Comparison of ENCODE assay signal across 1 cellular context in the genomic region with DNA sequence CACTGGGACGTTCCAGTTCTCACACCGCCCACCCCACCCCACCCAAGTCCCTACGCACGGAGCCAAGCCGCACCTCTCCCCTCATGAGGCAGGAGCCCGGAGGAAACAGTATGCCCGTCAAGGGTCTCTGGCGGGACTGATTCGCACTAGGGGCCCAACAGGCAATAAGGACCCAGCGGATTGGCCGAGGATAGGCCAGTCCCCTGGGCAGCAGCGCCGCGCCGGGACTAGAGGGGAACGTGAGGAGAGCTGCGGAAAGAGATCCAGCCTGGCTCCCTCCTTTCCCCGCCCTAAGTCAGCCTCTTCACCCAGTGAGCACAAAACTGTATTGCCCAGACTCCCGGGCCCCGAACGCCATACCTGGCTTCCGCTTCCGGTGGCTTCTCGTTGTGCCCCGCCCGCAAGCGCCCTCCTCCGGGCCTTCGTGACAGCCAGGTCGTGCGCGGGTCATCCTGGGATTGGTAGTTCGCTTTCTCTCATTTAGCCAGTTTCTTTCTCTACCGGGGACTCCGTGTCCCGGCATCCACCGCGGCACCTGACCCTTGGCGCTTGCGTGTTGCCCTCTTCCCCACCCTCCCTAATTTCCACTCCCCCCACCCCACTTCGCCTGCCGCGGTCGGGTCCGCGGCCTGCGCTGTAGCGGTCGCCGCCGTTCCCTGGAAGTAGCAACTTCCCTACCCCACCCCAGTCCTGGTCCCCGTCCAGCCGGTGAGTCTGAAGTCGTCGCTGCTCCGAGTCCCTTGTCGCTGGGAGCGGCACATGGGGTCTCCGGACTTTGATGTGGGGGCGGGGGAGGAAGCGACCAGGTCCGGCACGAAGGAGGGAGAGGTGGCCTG.
TF ChIP-seq lines count a peak whose summit lies in the region.

Gene CSNK2B, plus strand, starts transcription at position 580 of the 836 bp plus-strand sequence. CDS start 752 bp downstream, outside the sequence.

TF ChIP-seq in HepG2, 621 proteins besides CTCF, POLR2A, EP300 and RAD21 (continued from another document and continues in another):
- TF ChIP-seq ZNF142 (CRISPR knock-in tag; IDR thresholded peaks at IDR 0.05) (peak; percentile 41; the same call in 1 of the 2 replicates), MIER3 (CRISPR knock-in tag; IDR thresholded peaks at IDR 0.05; ENCODE audit: borderline replicate concordance) (peak; percentile 73; the same call in 1 of the 2 replicates), NFE2 (CRISPR knock-in tag; IDR thresholded peaks at IDR 0.05) (no peak), ATAD3A (CRISPR knock-in tag; IDR thresholded peaks at IDR 0.05) (0 out of 2 replicates have a peak, but pooled peaks have one; percentile 38), EED (CRISPR knock-in tag; IDR thresholded peaks at IDR 0.05) (no peak; the same call in 1 of the 2 replicates), ZBTB20 (CRISPR knock-in tag; IDR thresholded peaks at IDR 0.05; ENCODE audit: borderline replicate concordance, low read depth) (peak; percentile 45), PHF20 (CRISPR knock-in tag; IDR thresholded peaks at IDR 0.05) (peak; percentile 82), YEATS4 (CRISPR knock-in tag; IDR thresholded peaks at IDR 0.05; ENCODE audit: borderline replicate concordance) (peak; percentile 88), HNF1B (CRISPR knock-in tag; IDR thresholded peaks at IDR 0.05) (peak; percentile 76), ZFP91 (CRISPR knock-in tag; IDR thresholded peaks at IDR 0.05; ENCODE audit: borderline replicate concordance) (no peak; the same call in 1 of the 2 replicates), NR2C2 (CRISPR knock-in tag; IDR thresholded peaks at IDR 0.05; ENCODE audit: borderline replicate concordance) (peak; percentile 99), BRF2 (CRISPR knock-in tag; IDR thresholded peaks at IDR 0.05) (peak; percentile 73; the same call in 1 of the 2 replicates), JUN (CRISPR knock-in tag; IDR thresholded peaks at IDR 0.05) (no peak), ATF1 (CRISPR knock-in tag; IDR thresholded peaks at IDR 0.05) (peak; percentile 79; the same call in 1 of the 2 replicates), ZNF501 (CRISPR knock-in tag; IDR thresholded peaks at IDR 0.05) (no peak; the same call in 1 of the 2 replicates), MED1 (CRISPR knock-in tag; IDR thresholded peaks at IDR 0.05) (peak; percentile 73), NFKBIZ (CRISPR knock-in tag; IDR thresholded peaks at IDR 0.05) (no peak), GABPA (IDR thresholded peaks at IDR 0.05; ENCODE audit: low read depth, low read length) (no peak), GABPA (CRISPR knock-in tag; IDR thresholded peaks at IDR 0.05; ENCODE audit: low read depth) (peak; percentile 98), YY1 (IDR thresholded peaks at IDR 0.05; ENCODE audit: insufficient read depth, insufficient replicate concordance, low read depth, low read length) (peak; percentile 84), ZNF713 (CRISPR knock-in tag; IDR thresholded peaks at IDR 0.05) (no peak), TOPORS (CRISPR knock-in tag; IDR thresholded peaks at IDR 0.05) (peak; percentile 83), ZNF431 (CRISPR knock-in tag; IDR thresholded peaks at IDR 0.05; ENCODE audit: borderline replicate concordance, low read depth) (no peak), KLF15 (CRISPR knock-in tag; IDR thresholded peaks at IDR 0.05; ENCODE audit: borderline replicate concordance) (no peak), SMAD3 (CRISPR knock-in tag; IDR thresholded peaks at IDR 0.05) (peak; percentile 23; the same call in 1 of the 2 replicates), HNRNPH1 (optimal IDR thresholded peaks at IDR 0.05; ENCODE audit: low read depth, low read length) (peak; percentile 83), ZKSCAN8 (CRISPR knock-in tag; IDR thresholded peaks at IDR 0.05; ENCODE audit: borderline replicate concordance) (no peak), PCBP1 (IDR thresholded peaks at IDR 0.05; ENCODE audit: borderline replicate concordance, low read depth, low read length) (peak; percentile 98), ZBTB44 (CRISPR knock-in tag; IDR thresholded peaks at IDR 0.05) (0 out of 2 replicates have a peak, but pooled peaks have one; percentile 40), ARID4A (CRISPR knock-in tag; IDR thresholded peaks at IDR 0.05; ENCODE audit: borderline replicate concordance) (peak; percentile 83), BCL6 (CRISPR knock-in tag; IDR thresholded peaks at IDR 0.05) (peak; percentile 38), ZNF101 (CRISPR knock-in tag; IDR thresholded peaks at IDR 0.05; ENCODE audit: borderline replicate concordance, low read depth) (no peak)
- TF ChIP-seq, protein P1, sequence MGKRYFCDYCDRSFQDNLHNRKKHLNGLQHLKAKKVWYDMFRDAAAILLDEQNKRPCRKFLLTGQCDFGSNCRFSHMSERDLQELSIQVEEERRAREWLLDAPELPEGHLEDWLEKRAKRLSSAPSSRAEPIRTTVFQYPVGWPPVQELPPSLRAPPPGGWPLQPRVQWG (CRISPR knock-in tag; IDR thresholded peaks at IDR 0.05; ENCODE audit: borderline replicate concordance, low read depth), result no peak
- TF ChIP-seq, protein P2, sequence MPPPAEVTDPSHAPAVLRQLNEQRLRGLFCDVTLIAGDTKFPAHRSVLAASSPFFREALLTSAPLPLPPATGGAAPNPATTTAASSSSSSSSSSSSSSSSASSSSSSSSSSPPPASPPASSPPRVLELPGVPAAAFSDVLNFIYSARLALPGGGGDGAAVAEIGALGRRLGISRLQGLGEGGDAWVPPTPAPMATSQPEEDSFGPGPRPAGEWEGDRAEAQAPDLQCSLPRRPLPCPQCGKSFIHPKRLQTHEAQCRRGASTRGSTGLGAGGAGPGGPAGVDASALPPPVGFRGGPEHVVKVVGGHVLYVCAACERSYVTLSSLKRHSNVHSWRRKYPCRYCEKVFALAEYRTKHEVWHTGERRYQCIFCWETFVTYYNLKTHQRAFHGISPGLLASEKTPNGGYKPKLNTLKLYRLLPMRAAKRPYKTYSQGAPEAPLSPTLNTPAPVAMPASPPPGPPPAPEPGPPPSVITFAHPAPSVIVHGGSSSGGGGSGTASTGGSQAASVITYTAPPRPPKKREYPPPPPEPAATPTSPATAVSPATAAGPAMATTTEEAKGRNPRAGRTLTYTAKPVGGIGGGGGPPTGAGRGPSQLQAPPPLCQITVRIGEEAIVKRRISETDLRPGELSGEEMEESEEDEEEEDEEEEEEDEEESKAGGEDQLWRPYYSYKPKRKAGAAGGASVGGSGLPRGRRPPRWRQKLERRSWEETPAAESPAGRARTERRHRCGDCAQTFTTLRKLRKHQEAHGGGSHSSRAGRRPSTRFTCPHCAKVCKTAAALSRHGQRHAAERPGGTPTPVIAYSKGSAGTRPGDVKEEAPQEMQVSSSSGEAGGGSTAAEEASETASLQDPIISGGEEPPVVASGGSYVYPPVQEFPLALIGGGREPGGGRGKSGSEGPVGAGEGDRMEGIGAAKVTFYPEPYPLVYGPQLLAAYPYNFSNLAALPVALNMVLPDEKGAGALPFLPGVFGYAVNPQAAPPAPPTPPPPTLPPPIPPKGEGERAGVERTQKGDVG (CRISPR knock-in tag; IDR thresholded peaks at IDR 0.05; ENCODE audit: borderline replicate concordance), result no peak
